ENCODE assay signal across 7 cellular contexts in genomic region chr21:21291883-21292569, GRCh38.
"Had no signal": no experiment of that assay in that cellular context is flagged by ENCODE, and none has a peak within 500 bp of the region (broad histone marks: within the 10 kb centered on the region; RNA-seq: fewer than 3 reads in every experiment).

No MANE protein-coding gene starts in this region.

- H3K4me1 ChIP-seq: HAP-1 had no signal

- H3K27ac ChIP-seq: GM23248, HL-60 had no signal

- H3K4me3 ChIP-seq: GM23248, HAP-1 had no signal

- H3K9me3 ChIP-seq: HAP-1 had no signal

- H3K36me3 ChIP-seq: HAP-1 had no signal

- DNase-seq: GM23248, GOT3, H7, HFFc6, KBM-7 had no signal

- H3K9ac ChIP-seq: GM23248 had no signal

- H2AFZ ChIP-seq: GM23248 had no signal
